Comparison of ENCODE assay signal across 8 cellular contexts in genomic region chr6:43575772-43576551, GRCh38. TPM values are rescaled to one million over a fixed set of nuclear protein-coding genes. Genes with fewer than 3 reads are reported as not detected.
A peak's percentile ranks its signal among the peaks of the same experiment; 100 is the strongest.
DNase-seq lines count a peak whose midpoint lies in the region; ATAC-seq and TF ChIP-seq lines count a peak whose summit lies in the region.

TSS of gene POLH (plus strand) at chr6:43576185. CDS start at chr6:43582320, 6,135 bp downstream.
TSS of gene XPO5 (minus strand) at chr6:43576038. CDS start at chr6:43575864, 174 bp downstream.

- ATAC-seq in GM18873 (IDR thresholded peaks at IDR 0.05; ENCODE audit: low FRiP score, unreplicated experiment) (peak; percentile 78), HG03135 (IDR thresholded peaks at IDR 0.05; ENCODE audit: unreplicated experiment) (peak; percentile 84)

- intact Hi-C loops in breast epithelium (cut with DNase I; ENCODE audit: low total_unique reads), result no loop called here

- H3K4me1 ChIP-seq in breast epithelium (peaks cover 4 to 11% of the 10 kb centered on the region in 2 donors), skeletal muscle tissue (ENCODE audit: control insufficient read depth in 3 of 3, insufficient read depth in 3 of 3, low read length in 3 of 3) (peaks cover 11 to 17% (median 16%) of the 10 kb centered on the region in 3 donors)

- no peaks in the 10 kb centered on the region for H3K9me3 ChIP-seq in breast epithelium
- H3K9me3 ChIP-seq in iPS-18c (ENCODE audit: control insufficient read depth, insufficient read depth, low read length), result no peaks in the 10 kb centered on the region
- no peaks in the 10 kb centered on the region for H3K9me3 ChIP-seq in skeletal muscle tissue (ENCODE audit: control insufficient read depth in 3 of 3, low read length in 3 of 3)

- H3K27ac ChIP-seq in VCaP (peak within 1 kb of the TSS; percentile 90), breast epithelium (peak within 1 kb of the TSS; percentile 62 to 78), skeletal muscle tissue (ENCODE audit: low read depth, low read length) (peak within 1 kb of the TSS; percentile 93)

- H3K9ac ChIP-seq in skeletal muscle tissue (ENCODE audit: low read depth in 1 of 3, low read length in 3 of 3), result peak within 1 kb of the TSS; percentile 81 to 93 (median 92)

- H3K27me3 ChIP-seq in breast epithelium (no peaks in the 10 kb centered on the region), skeletal muscle tissue (ENCODE audit: control insufficient read depth in 3 of 3, insufficient read depth in 3 of 3, low read length in 3 of 3) (no peaks in the 10 kb centered on the region)

- peak; percentile 60 for TF ChIP-seq POLR2A in breast epithelium (IDR thresholded peaks at IDR 0.05)

- peak; percentile 61 for TF ChIP-seq CTCF in VCaP (conservative IDR thresholded peaks at IDR 0.05)
- TF ChIP-seq CTCF in breast epithelium (IDR thresholded peaks at IDR 0.05), result peak in 1 of 3 donors; percentile 13

- in situ Hi-C loops in ACHN (cut with HindIII; ENCODE audit: low pct_ligation_motif_present, low pct_unique_long_range_greater_than_20kb, low sequenced_read_pairs), result no loop called here

- DNase-seq in ACHN (peak; percentile 91), NCI-H2196 treated with DMSO at 0.1 percent for 48 hours (lab: John Stamatoyannopoulos, UW; ENCODE audit: unreplicated experiment) (peak; percentile 88), breast epithelium (ENCODE audit: low spot score in 2 of 2) (peak; percentile 86 to 89)

- H3K4me3 ChIP-seq in breast epithelium (peak within 1 kb of the TSS; percentile 86 to 92 (median 87)), iPS-18c (ENCODE audit: insufficient read depth, low read depth, low read length) (peak within 1 kb of the TSS; percentile 99), skeletal muscle tissue (ENCODE audit: low read length in 3 of 3) (peak within 1 kb of the TSS; percentile 95 to 99 (median 98))

- H3K36me3 ChIP-seq in breast epithelium (peaks cover 1% of the 10 kb centered on the region), skeletal muscle tissue (ENCODE audit: control insufficient read depth in 3 of 3, insufficient read depth in 3 of 3, low read length in 3 of 3) (peaks cover 9 to 17% (median 13%) of the 10 kb centered on the region in 3 donors)

RNA-seq across cellular contexts. Expression of gene POLH, which starts in this region (rescaled TPM):
- 10 to 100 TPM in 1 of 3 donors, 1 to 10 TPM in 2; 8.6 to 13.0 (median 9.8) TPM for total RNA-seq in breast epithelium
- total RNA-seq in skeletal muscle tissue, result 9.9 TPM

RNA-seq across cellular contexts. Expression of gene XPO5, which starts in this region (rescaled TPM):
- total RNA-seq in breast epithelium (10 to 100 TPM; 16.5 to 28.8 (median 27.2) TPM), skeletal muscle tissue (35.0 TPM)

Comparison
In these comparisons a context has a peak if more than half of its experiments do, and no peak if none do; other contexts are left out.
1. Peak in every context shown above with its lines: DNase-seq, ATAC-seq, H3K4me3 ChIP-seq and H3K27ac ChIP-seq.